16 cellular contexts compared by ENCODE assay signal in the genomic region with DNA sequence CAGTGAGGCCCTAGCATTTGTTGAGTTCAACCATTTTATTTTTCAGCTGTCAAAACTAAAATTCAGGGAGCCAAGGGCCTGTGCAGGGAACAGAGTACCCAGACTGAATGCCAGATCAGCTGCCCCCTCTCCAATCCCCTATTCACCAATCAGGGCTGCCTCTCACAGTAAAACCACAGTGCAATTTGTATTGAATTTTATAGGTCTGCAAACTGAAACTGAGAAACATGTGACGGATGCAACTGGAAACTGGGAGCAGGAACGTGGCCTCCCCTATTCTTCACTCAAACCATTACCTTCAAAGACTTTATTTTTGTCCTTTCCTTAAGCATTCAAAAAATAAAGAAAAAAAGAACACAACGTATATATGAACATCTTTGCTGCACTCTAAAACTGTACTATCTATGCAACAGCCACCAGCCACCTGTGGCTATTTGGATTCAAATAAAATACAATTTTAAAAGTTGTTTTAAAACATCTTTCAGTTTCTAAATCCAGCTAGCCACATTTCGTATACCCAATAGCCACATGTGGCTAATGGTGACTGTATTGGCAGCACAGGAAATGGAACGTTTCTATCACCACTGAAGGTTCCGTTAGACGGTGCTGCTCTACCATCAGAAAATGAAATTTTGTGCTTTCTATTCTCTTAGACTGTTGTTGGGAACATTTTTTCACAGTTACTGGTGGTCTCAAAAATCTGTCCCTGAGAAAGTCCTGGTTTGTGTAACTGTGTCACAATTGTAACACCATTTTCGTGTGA.
DNase-seq lines count a peak whose midpoint lies in the region; ATAC-seq and TF ChIP-seq lines count a peak whose summit lies in the region.
"Had no signal": no experiment of that assay in that cellular context is flagged by ENCODE, and none has a peak within 500 bp of the region (broad histone marks: within the 10 kb centered on the region; RNA-seq: fewer than 3 reads in every experiment).

No MANE protein-coding gene starts in this region.

- peak; percentile 64 for DNase-seq in NCI-H2107 (lab: John Stamatoyannopoulos, UW)
- DNase-seq in immature natural killer cell = peak in 2 of 3 donors; percentile 14 to 35
- DNase-seq in HEK293T (ENCODE audit: extremely low spot score) = no peak
- DNase-seq in medulla oblongata (ENCODE audit: extremely low spot score) = no peak
- DNase-seq: NCI-H1436 treated with DMSO at 0.1 percent for 48 hours, NCI-H2081, NCI-H2227 treated with DMSO at 0.1 percent for 48 hours, NCI-H524 treated with DMSO at 0.1 percent for 48 hours, Right ventricle myocardium superior, SK-N-SH, T-cell had no signal

- H3K4me3 Mint-ChIP-seq in immature natural killer cell = no peak overlapping the region
- H3K4me3 Mint-ChIP-seq: GM23338, T-cell had no signal

- H3K4me1 Mint-ChIP-seq in immature natural killer cell = peaks cover 1 to 27% of the 10 kb centered on the region in 2 donors
- H3K4me1 Mint-ChIP-seq: T-cell had no signal

- CTCF ChIA-PET in HEK293T (lab: Yijun Ruan, JAX) = no interaction called here

- H3K27ac Mint-ChIP-seq in immature natural killer cell = peak overlapping the region in 2 of 6 donors; percentile 10 to 22
- H3K27ac Mint-ChIP-seq: GM23338, T-cell had no signal

- ATAC-seq in GM18867 (IDR thresholded peaks at IDR 0.05; ENCODE audit: unreplicated experiment) = peak; percentile 88
- peak; percentile 59 for ATAC-seq in HG02885 (IDR thresholded peaks at IDR 0.05; ENCODE audit: poor library complexity, unreplicated experiment)
- no peak for ATAC-seq in GM19455 (IDR thresholded peaks at IDR 0.05; ENCODE audit: unreplicated experiment)
- ATAC-seq: GM23338, K562, T-cell had no signal

- no peaks in the 10 kb centered on the region for H3K36me3 Mint-ChIP-seq in immature natural killer cell
- H3K36me3 Mint-ChIP-seq: T-cell had no signal

- H3K27me3 Mint-ChIP-seq in immature natural killer cell (ENCODE audit: low read depth in 3 of 3) = no peaks in the 10 kb centered on the region
- H3K27me3 Mint-ChIP-seq: T-cell had no signal

- H3K9me3 Mint-ChIP-seq in immature natural killer cell = peaks cover 0 to 7% (median under 1%) of the 10 kb centered on the region in 6 donors
- H3K9me3 Mint-ChIP-seq: GM23338 had no signal

- POLR2A ChIA-PET in HEK293T (lab: Yijun Ruan, JAX) = no interaction called here

TF ChIP-seq in HEK293T, 16 proteins besides CTCF, POLR2A, EP300 and RAD21:
- TF ChIP-seq BHLHE40 (IDR thresholded peaks at IDR 0.05; ENCODE audit: borderline replicate concordance) (no peak), ZNF384 (IDR thresholded peaks at IDR 0.05) (no peak), LEF1 (IDR thresholded peaks at IDR 0.05; ENCODE audit: borderline replicate concordance) (no peak), FOXA1 (IDR thresholded peaks at IDR 0.05) (no peak), NFRKB (IDR thresholded peaks at IDR 0.05) (no peak), SUZ12 (IDR thresholded peaks at IDR 0.05) (no peak), SP1 (IDR thresholded peaks at IDR 0.05) (no peak), FOXM1 (IDR thresholded peaks at IDR 0.05; ENCODE audit: borderline replicate concordance) (no peak), ARNT (IDR thresholded peaks at IDR 0.05) (no peak), L3MBTL2 (conservative IDR thresholded peaks at IDR 0.05) (no peak), CTBP1 (IDR thresholded peaks at IDR 0.05; ENCODE audit: borderline replicate concordance) (no peak), TARDBP (IDR thresholded peaks at IDR 0.05) (no peak), ELF4 (IDR thresholded peaks at IDR 0.05) (no peak), HDGF (IDR thresholded peaks at IDR 0.05; ENCODE audit: borderline replicate concordance) (no peak), FOXK2 (IDR thresholded peaks at IDR 0.05) (no peak)
- TF ChIP-seq, protein P1, sequence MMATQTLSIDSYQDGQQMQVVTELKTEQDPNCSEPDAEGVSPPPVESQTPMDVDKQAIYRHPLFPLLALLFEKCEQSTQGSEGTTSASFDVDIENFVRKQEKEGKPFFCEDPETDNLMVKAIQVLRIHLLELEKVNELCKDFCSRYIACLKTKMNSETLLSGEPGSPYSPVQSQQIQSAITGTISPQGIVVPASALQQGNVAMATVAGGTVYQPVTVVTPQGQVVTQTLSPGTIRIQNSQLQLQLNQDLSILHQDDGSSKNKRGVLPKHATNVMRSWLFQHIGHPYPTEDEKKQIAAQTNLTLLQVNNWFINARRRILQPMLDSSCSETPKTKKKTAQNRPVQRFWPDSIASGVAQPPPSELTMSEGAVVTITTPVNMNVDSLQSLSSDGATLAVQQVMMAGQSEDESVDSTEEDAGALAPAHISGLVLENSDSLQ (IDR thresholded peaks at IDR 0.05) = no peak

Comparison
In these comparisons a context has a peak if more than half of its experiments do, and no peak if none do; other contexts are left out.
1. DNase-seq: peak in NCI-H2107 (single experiment) and immature natural killer cell (2 of 3); none in HEK293T (single experiment) and medulla oblongata (single experiment).